ENCODE assay signal across 12 cellular contexts in the genomic region with DNA sequence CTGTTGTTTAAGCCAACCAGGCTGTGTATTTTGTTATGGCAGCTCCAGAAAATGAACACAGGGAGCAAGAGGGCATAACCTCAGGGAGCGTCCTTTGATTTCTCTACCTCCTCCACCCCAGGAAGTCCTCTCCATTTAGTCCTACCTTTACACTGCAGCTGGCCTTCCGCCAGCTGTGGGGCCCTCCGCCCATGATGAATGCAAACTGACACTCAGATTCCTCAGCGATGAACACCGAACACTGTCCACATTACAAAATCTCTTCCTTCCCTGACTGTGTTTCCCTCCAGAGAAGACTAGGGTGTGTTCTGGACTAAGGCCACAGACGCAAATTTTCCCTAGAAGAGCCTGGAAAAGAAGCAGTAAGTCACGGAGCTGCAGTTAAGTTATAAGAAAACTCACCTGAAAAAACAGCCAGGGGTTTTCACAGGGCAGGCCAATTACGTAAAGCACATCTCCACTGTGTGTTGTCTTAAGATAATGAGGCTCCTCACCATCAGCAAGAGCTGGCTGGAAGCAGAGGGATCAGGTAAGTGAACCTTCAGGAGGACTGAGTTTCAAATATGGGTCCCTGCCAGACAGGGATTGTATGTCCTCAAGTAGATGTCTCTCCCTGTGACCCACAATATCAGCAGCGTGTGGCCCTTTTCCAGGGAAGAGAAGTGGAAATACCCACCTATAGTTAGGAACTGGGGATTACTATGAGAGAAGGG. TPM values are rescaled to one million over a fixed set of nuclear protein-coding genes. Genes with fewer than 3 reads are reported as not detected.
DNase-seq lines count a peak whose midpoint lies in the region; ATAC-seq, FAIRE-seq and TF ChIP-seq lines count a peak whose summit lies in the region.
"Had no signal": no experiment of that assay in that cellular context is flagged by ENCODE, and none has a peak within 500 bp of the region (broad histone marks: within the 10 kb centered on the region; RNA-seq: fewer than 3 reads in every experiment).

No MANE protein-coding gene starts in this region.

- H3K9me3 ChIP-seq in mucosa of descending colon, result no peaks in the 10 kb centered on the region

- ATAC-seq in mucosa of descending colon (peak; percentile 95), HG02852 (IDR thresholded peaks at IDR 0.05; ENCODE audit: unreplicated experiment) (no peak)
- ATAC-seq: stimulated activated memory B cell treated with anti-CD40 and anti-IgM and Interleukin-4, amounts not matched to agents 10 μg/mL and 1 μg/mL and 100 μg/mL, for 72 hours had no signal

- no peak overlapping the region for H3K4me3 Mint-ChIP-seq in CD14-positive monocyte
- H3K4me3 Mint-ChIP-seq in mesothelial cell of epicardium, result no peak overlapping the region
- H3K4me3 Mint-ChIP-seq: immature natural killer cell; neural progenitor cell; stimulated activated memory B cell treated with anti-CD40 and anti-IgM and Interleukin-4, amounts not matched to agents 10 μg/mL and 1 μg/mL and 100 μg/mL, for 72 hours had no signal

- no peak for TF ChIP-seq POLR2A in H54 (IDR thresholded peaks at IDR 0.05; ENCODE audit: low read depth, low read length)

- H3K36me3 ChIP-seq in mucosa of descending colon (ENCODE audit: low read depth), result no peaks in the 10 kb centered on the region
- H3K36me3 ChIP-seq: neural progenitor cell had no signal

- H3K9me3 Mint-ChIP-seq in CD14-positive monocyte (peaks cover 3 to 14% (median 7%) of the 10 kb centered on the region in 7 donors), mesothelial cell of epicardium (peaks cover 12% of the 10 kb centered on the region)
- H3K9me3 Mint-ChIP-seq: neural progenitor cell; stimulated activated memory B cell treated with anti-CD40 and anti-IgM and Interleukin-4, amounts not matched to agents 10 μg/mL and 1 μg/mL and 100 μg/mL, for 72 hours had no signal

- H3K27ac Mint-ChIP-seq in CD14-positive monocyte (peak overlapping the region in 6 of 7 donors; percentile 10 to 75 (median 40)), mesothelial cell of epicardium (no peak overlapping the region)
- H3K27ac Mint-ChIP-seq: immature natural killer cell; neural progenitor cell; stimulated activated memory B cell treated with anti-CD40 and anti-IgM and Interleukin-4, amounts not matched to agents 10 μg/mL and 1 μg/mL and 100 μg/mL, for 72 hours had no signal

- peaks cover 6% of the 10 kb centered on the region for H3K4me1 ChIP-seq in mucosa of descending colon (ENCODE audit: low read depth)
- H3K4me1 ChIP-seq: neural progenitor cell had no signal

- FAIRE-seq in H54 (lab: Jason Lieb, UNC), result no peak

- H3K27me3 Mint-ChIP-seq in CD14-positive monocyte (ENCODE audit: low read depth in 3 of 3), result peaks cover 0 to 3% (median 0%) of the 10 kb centered on the region in 3 donors
- H3K27me3 Mint-ChIP-seq in mesothelial cell of epicardium (ENCODE audit: low read depth), result no peaks in the 10 kb centered on the region

- TF ChIP-seq CTCF in CD14-positive monocyte (IDR thresholded peaks at IDR 0.05) (no peak), epithelial cell of esophagus (IDR thresholded peaks at IDR 0.05; ENCODE audit: insufficient read depth, low read depth, low read length, missing control alignments) (no peak), mucosa of descending colon (IDR thresholded peaks at IDR 0.05) (no peak), mesothelial cell of epicardium (IDR thresholded peaks at IDR 0.05; ENCODE audit: unreplicated experiment) (no peak)

- no peak overlapping the region for H3K4me3 ChIP-seq in epithelial cell of esophagus (ENCODE audit: low read length)
- no peak overlapping the region for H3K4me3 ChIP-seq in mucosa of descending colon
- H3K4me3 ChIP-seq: neural progenitor cell had no signal

- H3K36me3 Mint-ChIP-seq in CD14-positive monocyte (no peaks in the 10 kb centered on the region), mesothelial cell of epicardium (no peaks in the 10 kb centered on the region)
- H3K36me3 Mint-ChIP-seq: neural progenitor cell; stimulated activated memory B cell treated with anti-CD40 and anti-IgM and Interleukin-4, amounts not matched to agents 10 μg/mL and 1 μg/mL and 100 μg/mL, for 72 hours had no signal

- DNase-seq in CD14-positive monocyte (ENCODE audit: low spot score) (no peak), NCI-H510A (lab: John Stamatoyannopoulos, UW) (peak; percentile 27), epithelial cell of esophagus (ENCODE audit: low read depth) (peak; percentile 91), mucosa of descending colon (peak; percentile 76 to 83 (median 79)), posterior cingulate gyrus (no peak), mesothelial cell of epicardium (ENCODE audit: low spot score in 2 of 2, unreplicated experiment in 2 of 2) (no peak), H54 (ENCODE audit: insufficient read length, low spot score) (no peak)
- DNase-seq: immature natural killer cell, NCI-H1436 treated with DMSO at 0.1 percent for 48 hours had no signal

- peaks cover 19% of the 10 kb centered on the region for H3K4me1 Mint-ChIP-seq in CD14-positive monocyte
- H3K4me1 Mint-ChIP-seq in mesothelial cell of epicardium, result peaks cover 11% of the 10 kb centered on the region
- H3K4me1 Mint-ChIP-seq: stimulated activated memory B cell treated with anti-CD40 and anti-IgM and Interleukin-4, amounts not matched to agents 10 μg/mL and 1 μg/mL and 100 μg/mL, for 72 hours had no signal

- intact Hi-C loops in CD14-positive monocyte (cut with micrococcal nuclease) (no loop called here), mucosa of descending colon (cut with DNase I, micrococcal nuclease) (no loop called here), posterior cingulate gyrus (cut with DNase I) (no loop called here)

RNA-seq across cellular contexts. Expression of a gene that starts 46.3 kb away (rescaled TPM):
- under 1 TPM; 0.63 to 0.72 TPM for polyA plus RNA-seq in CD14-positive monocyte
- total RNA-seq in mucosa of descending colon (100 to 1,000 TPM; 342 to 860 (median 744) TPM), mesothelial cell of epicardium (76.4 to 81.7 TPM (median 81.4 TPM) in 3 replicates)

Comparison
In these comparisons a context has a peak if more than half of its experiments do, and no peak if none do; other contexts are left out.
1. DNase-seq: peak in NCI-H510A (single experiment), epithelial cell of esophagus (single experiment) and mucosa of descending colon (3 of 3); none in CD14-positive monocyte (single experiment), posterior cingulate gyrus (0 of 10), mesothelial cell of epicardium (0 of 2) and H54 (single experiment).